Comparison of ENCODE assay signal across 1 cellular context in the genomic region with DNA sequence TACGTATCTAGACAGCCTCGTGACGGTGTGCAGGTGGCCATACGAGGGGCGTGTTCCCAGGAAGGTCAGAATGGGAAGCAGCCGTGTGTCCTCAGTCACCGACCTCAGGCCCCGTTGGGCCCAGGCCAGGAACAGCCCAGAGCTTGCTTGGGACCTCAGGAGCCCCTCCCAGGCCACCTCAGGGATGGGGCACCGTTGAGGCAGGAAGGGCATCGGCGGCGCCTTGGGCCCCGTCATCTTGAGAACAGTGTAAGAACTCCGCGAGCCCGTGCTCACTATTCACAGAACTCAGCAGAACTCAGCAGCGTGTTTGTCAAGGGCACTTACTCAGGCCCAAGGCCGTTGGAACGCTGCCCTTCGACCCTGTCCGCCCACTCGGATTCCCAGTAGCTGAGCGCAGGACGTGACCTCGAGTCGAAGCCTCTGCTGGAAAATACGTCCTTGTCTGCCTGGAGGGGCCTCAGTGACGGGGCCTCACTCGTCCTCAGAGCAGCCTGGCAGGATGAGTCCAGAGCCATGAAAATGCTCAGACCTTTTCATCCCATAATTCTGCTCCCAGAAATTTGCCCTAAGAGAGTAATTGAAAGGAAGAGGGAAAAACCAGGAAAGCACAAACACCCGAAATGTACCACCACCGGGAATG.
TF ChIP-seq lines count a peak whose summit lies in the region.

No MANE protein-coding gene starts in this region.

TF ChIP-seq in HepG2, 621 proteins besides CTCF, POLR2A, EP300 and RAD21 (continued from another document and continues in another):
- TF ChIP-seq ZNF609 (CRISPR knock-in tag; IDR thresholded peaks at IDR 0.05; ENCODE audit: borderline replicate concordance) (peak; percentile 84; the same call in 1 of the 2 replicates), ZBTB42 (CRISPR knock-in tag; IDR thresholded peaks at IDR 0.05) (no peak), TEAD2 (CRISPR knock-in tag; IDR thresholded peaks at IDR 0.05) (no peak), ZSCAN20 (CRISPR knock-in tag; IDR thresholded peaks at IDR 0.05; ENCODE audit: borderline replicate concordance) (no peak), RNF219 (CRISPR knock-in tag; IDR thresholded peaks at IDR 0.05) (no peak), NCOR1 (IDR thresholded peaks at IDR 0.05; ENCODE audit: borderline replicate concordance, low read length) (peak; percentile 52; the same call in 1 of the 2 replicates), ZNF232 (CRISPR knock-in tag; IDR thresholded peaks at IDR 0.05; ENCODE audit: borderline replicate concordance) (0 out of 2 replicates have a peak, but pooled peaks have one; percentile 64), POLR2G (IDR thresholded peaks at IDR 0.05; ENCODE audit: low read depth, low read length) (peak; percentile 87), ZNF33B (CRISPR knock-in tag; IDR thresholded peaks at IDR 0.05) (0 out of 2 replicates have a peak, but pooled peaks have one; percentile 57), ZFP62 (CRISPR knock-in tag; IDR thresholded peaks at IDR 0.05) (no peak), ZNF337 (CRISPR knock-in tag; IDR thresholded peaks at IDR 0.05; ENCODE audit: borderline replicate concordance, low read depth) (no peak), NFRKB (IDR thresholded peaks at IDR 0.05) (no peak), DMAP1 (CRISPR knock-in tag; IDR thresholded peaks at IDR 0.05) (peak; percentile 52; the same call in 1 of the 2 replicates), DPF2 (CRISPR knock-in tag; IDR thresholded peaks at IDR 0.05; ENCODE audit: borderline replicate concordance, low read depth) (peak; percentile 68), LCORL (IDR thresholded peaks at IDR 0.05) (no peak), LCORL (CRISPR knock-in tag; IDR thresholded peaks at IDR 0.05) (peak; percentile 86), ZNF670 (CRISPR knock-in tag; IDR thresholded peaks at IDR 0.05; ENCODE audit: borderline replicate concordance) (no peak), ZNF281 (CRISPR knock-in tag; IDR thresholded peaks at IDR 0.05; ENCODE audit: borderline replicate concordance) (no peak), ZBTB8A (CRISPR knock-in tag; IDR thresholded peaks at IDR 0.05; ENCODE audit: borderline replicate concordance, low read depth) (no peak), EHMT2 (IDR thresholded peaks at IDR 0.05; ENCODE audit: borderline replicate concordance, low read depth, low read length) (0 out of 2 replicates have a peak, but pooled peaks have one; percentile 42), POGK (CRISPR knock-in tag; conservative IDR thresholded peaks at IDR 0.05) (no peak; the same call in 1 of the 2 replicates), SALL2 (CRISPR knock-in tag; IDR thresholded peaks at IDR 0.05) (no peak), HNRNPH1 (optimal IDR thresholded peaks at IDR 0.05; ENCODE audit: low read depth, low read length) (no peak), NR0B2 (CRISPR knock-in tag; IDR thresholded peaks at IDR 0.05) (no peak), ZNF792 (CRISPR knock-in tag; IDR thresholded peaks at IDR 0.05) (no peak; the same call in 1 of the 2 replicates), SNAPC2 (CRISPR knock-in tag; IDR thresholded peaks at IDR 0.05) (peak; percentile 82; the same call in 1 of the 2 replicates), GLI4 (CRISPR knock-in tag; IDR thresholded peaks at IDR 0.05; ENCODE audit: borderline replicate concordance) (no peak), DNMT1 (CRISPR knock-in tag; IDR thresholded peaks at IDR 0.05) (no peak), NKX3-1 (CRISPR knock-in tag; IDR thresholded peaks at IDR 0.05) (no peak; the same call in 1 of the 2 replicates), ESRRA (CRISPR knock-in tag; IDR thresholded peaks at IDR 0.05; ENCODE audit: low read depth) (peak; percentile 99), TCF7L2 (IDR thresholded peaks at IDR 0.05; ENCODE audit: low read depth, low read length) (no peak), BATF2 (CRISPR knock-in tag; IDR thresholded peaks at IDR 0.05) (no peak), PLRG1 (conservative IDR thresholded peaks at IDR 0.05) (no peak), ZNF503 (CRISPR knock-in tag; IDR thresholded peaks at IDR 0.05) (no peak), RBAK (CRISPR knock-in tag; IDR thresholded peaks at IDR 0.05) (no peak), ZNF354B (CRISPR knock-in tag; IDR thresholded peaks at IDR 0.05) (no peak), ZNF720 (CRISPR knock-in tag; IDR thresholded peaks at IDR 0.05) (no peak), ZNF282 (IDR thresholded peaks at IDR 0.05; ENCODE audit: partially characterized antibody) (no peak), CREB1 (IDR thresholded peaks at IDR 0.05) (no peak), CREB1 (CRISPR knock-in tag; IDR thresholded peaks at IDR 0.05) (no peak), ZNF891 (CRISPR knock-in tag; IDR thresholded peaks at IDR 0.05) (0 out of 2 replicates have a peak, but pooled peaks have one; percentile 22), BCL6 (CRISPR knock-in tag; IDR thresholded peaks at IDR 0.05) (peak; percentile 82), NRL (CRISPR knock-in tag; IDR thresholded peaks at IDR 0.05; ENCODE audit: borderline replicate concordance) (0 out of 2 replicates have a peak, but pooled peaks have one; percentile 20), JARID2 (CRISPR knock-in tag; IDR thresholded peaks at IDR 0.05; ENCODE audit: insufficient replicate concordance) (no peak)
- TF ChIP-seq, protein P1, sequence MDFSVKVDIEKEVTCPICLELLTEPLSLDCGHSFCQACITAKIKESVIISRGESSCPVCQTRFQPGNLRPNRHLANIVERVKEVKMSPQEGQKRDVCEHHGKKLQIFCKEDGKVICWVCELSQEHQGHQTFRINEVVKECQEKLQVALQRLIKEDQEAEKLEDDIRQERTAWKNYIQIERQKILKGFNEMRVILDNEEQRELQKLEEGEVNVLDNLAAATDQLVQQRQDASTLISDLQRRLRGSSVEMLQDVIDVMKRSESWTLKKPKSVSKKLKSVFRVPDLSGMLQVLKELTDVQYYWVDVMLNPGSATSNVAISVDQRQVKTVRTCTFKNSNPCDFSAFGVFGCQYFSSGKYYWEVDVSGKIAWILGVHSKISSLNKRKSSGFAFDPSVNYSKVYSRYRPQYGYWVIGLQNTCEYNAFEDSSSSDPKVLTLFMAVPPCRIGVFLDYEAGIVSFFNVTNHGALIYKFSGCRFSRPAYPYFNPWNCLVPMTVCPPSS (IDR thresholded peaks at IDR 0.05): no peak
- TF ChIP-seq, protein P2, sequence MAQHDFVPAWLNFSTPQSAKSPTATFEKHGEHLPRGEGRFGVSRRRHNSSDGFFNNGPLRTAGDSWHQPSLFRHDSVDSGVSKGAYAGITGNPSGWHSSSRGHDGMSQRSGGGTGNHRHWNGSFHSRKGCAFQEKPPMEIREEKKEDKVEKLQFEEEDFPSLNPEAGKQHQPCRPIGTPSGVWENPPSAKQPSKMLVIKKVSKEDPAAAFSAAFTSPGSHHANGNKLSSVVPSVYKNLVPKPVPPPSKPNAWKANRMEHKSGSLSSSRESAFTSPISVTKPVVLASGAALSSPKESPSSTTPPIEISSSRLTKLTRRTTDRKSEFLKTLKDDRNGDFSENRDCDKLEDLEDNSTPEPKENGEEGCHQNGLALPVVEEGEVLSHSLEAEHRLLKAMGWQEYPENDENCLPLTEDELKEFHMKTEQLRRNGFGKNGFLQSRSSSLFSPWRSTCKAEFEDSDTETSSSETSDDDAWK (CRISPR knock-in tag; IDR thresholded peaks at IDR 0.05): no peak
